2 cellular contexts compared by ENCODE assay signal in genomic region chr12:19597304-19598066, GRCh38.
TF ChIP-seq lines count a peak whose summit lies in the region.

No MANE protein-coding gene starts in this region.

TF ChIP-seq in GM23338, 12 proteins besides CTCF, POLR2A, EP300 and RAD21 (continued from another document):
- TF ChIP-seq, protein P1, sequence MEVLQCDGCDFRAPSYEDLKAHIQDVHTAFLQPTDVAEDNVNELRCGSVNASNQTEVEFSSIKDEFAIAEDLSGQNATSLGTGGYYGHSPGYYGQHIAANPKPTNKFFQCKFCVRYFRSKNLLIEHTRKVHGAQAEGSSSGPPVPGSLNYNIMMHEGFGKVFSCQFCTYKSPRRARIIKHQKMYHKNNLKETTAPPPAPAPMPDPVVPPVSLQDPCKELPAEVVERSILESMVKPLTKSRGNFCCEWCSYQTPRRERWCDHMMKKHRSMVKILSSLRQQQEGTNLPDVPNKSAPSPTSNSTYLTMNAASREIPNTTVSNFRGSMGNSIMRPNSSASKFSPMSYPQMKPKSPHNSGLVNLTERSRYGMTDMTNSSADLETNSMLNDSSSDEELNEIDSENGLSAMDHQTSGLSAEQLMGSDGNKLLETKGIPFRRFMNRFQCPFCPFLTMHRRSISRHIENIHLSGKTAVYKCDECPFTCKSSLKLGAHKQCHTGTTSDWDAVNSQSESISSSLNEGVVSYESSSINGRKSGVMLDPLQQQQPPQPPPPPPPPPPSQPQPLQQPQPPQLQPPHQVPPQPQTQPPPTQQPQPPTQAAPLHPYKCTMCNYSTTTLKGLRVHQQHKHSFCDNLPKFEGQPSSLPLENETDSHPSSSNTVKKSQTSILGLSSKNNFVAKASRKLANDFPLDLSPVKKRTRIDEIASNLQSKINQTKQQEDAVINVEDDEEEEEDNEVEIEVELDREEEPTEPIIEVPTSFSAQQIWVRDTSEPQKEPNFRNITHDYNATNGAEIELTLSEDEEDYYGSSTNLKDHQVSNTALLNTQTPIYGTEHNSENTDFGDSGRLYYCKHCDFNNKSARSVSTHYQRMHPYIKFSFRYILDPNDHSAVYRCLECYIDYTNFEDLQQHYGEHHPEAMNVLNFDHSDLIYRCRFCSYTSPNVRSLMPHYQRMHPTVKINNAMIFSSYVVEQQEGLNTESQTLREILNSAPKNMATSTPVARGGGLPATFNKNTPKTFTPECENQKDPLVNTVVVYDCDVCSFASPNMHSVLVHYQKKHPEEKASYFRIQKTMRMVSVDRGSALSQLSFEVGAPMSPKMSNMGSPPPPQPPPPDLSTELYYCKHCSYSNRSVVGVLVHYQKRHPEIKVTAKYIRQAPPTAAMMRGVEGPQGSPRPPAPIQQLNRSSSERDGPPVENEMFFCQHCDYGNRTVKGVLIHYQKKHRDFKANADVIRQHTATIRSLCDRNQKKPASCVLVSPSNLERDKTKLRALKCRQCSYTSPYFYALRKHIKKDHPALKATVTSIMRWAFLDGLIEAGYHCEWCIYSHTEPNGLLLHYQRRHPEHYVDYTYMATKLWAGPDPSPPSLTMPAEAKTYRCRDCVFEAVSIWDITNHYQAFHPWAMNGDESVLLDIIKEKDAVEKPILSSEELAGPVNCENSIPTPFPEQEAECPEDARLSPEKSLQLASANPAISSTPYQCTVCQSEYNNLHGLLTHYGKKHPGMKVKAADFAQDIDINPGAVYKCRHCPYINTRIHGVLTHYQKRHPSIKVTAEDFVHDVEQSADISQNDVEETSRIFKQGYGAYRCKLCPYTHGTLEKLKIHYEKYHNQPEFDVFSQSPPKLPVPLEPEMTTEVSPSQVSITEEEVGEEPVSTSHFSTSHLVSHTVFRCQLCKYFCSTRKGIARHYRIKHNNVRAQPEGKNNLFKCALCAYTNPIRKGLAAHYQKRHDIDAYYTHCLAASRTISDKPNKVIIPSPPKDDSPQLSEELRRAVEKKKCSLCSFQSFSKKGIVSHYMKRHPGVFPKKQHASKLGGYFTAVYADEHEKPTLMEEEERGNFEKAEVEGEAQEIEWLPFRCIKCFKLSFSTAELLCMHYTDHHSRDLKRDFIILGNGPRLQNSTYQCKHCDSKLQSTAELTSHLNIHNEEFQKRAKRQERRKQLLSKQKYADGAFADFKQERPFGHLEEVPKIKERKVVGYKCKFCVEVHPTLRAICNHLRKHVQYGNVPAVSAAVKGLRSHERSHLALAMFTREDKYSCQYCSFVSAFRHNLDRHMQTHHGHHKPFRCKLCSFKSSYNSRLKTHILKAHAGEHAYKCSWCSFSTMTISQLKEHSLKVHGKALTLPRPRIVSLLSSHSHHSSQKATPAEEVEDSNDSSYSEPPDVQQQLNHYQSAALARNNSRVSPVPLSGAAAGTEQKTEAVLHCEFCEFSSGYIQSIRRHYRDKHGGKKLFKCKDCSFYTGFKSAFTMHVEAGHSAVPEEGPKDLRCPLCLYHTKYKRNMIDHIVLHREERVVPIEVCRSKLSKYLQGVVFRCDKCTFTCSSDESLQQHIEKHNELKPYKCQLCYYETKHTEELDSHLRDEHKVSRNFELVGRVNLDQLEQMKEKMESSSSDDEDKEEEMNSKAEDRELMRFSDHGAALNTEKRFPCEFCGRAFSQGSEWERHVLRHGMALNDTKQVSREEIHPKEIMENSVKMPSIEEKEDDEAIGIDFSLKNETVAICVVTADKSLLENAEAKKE (CRISPR knock-in tag; IDR thresholded peaks at IDR 0.05) = no peak
- TF ChIP-seq, protein P2, sequence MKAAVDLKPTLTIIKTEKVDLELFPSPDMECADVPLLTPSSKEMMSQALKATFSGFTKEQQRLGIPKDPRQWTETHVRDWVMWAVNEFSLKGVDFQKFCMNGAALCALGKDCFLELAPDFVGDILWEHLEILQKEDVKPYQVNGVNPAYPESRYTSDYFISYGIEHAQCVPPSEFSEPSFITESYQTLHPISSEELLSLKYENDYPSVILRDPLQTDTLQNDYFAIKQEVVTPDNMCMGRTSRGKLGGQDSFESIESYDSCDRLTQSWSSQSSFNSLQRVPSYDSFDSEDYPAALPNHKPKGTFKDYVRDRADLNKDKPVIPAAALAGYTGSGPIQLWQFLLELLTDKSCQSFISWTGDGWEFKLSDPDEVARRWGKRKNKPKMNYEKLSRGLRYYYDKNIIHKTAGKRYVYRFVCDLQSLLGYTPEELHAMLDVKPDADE (IDR thresholded peaks at IDR 0.05) = no peak
- TF ChIP-seq POLR2AphosphoS5 (IDR thresholded peaks at IDR 0.05; ENCODE audit: low read depth) = no peak
- no peak for TF ChIP-seq CREB1 (CRISPR knock-in tag; IDR thresholded peaks at IDR 0.05; ENCODE audit: low read depth)
- no peak for TF ChIP-seq STAT1 (IDR thresholded peaks at IDR 0.05; ENCODE audit: unreplicated experiment)
- TF ChIP-seq JUNB (IDR thresholded peaks at IDR 0.05; ENCODE audit: unreplicated experiment) = no peak
- TF ChIP-seq ZNF331 (CRISPR knock-in tag; IDR thresholded peaks at IDR 0.05; ENCODE audit: low read depth) = no peak
- no peak for TF ChIP-seq REST (IDR thresholded peaks at IDR 0.05; ENCODE audit: unreplicated experiment)
- no peak for TF ChIP-seq EZH2 (IDR thresholded peaks at IDR 0.05; ENCODE audit: low read depth, unreplicated experiment)

TF ChIP-seq in H1, 55 proteins besides CTCF, POLR2A, EP300 and RAD21 (continued from another document):
- TF ChIP-seq, protein P3, sequence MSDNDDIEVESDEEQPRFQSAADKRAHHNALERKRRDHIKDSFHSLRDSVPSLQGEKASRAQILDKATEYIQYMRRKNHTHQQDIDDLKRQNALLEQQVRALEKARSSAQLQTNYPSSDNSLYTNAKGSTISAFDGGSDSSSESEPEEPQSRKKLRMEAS (IDR thresholded peaks at IDR 0.05) = no peak
- no peak for TF ChIP-seq MAFK (IDR thresholded peaks at IDR 0.05; ENCODE audit: low read depth, low read length)
- no peak for TF ChIP-seq ATF3 (IDR thresholded peaks at IDR 0.05; ENCODE audit: insufficient read depth, low read depth, low read length)
- TF ChIP-seq CBX5 (IDR thresholded peaks at IDR 0.05; ENCODE audit: low read depth, low read length) = no peak
- no peak for TF ChIP-seq CEBPB (IDR thresholded peaks at IDR 0.05; ENCODE audit: low read depth, low read length)
- no peak for TF ChIP-seq ZNF274 (IDR thresholded peaks at IDR 0.05; ENCODE audit: borderline replicate concordance, extremely low read depth, low read length)
- no peak for TF ChIP-seq HDAC2 (IDR thresholded peaks at IDR 0.05; ENCODE audit: borderline replicate concordance in 1 of 2, low read depth in 2 of 2, low read length in 2 of 2)
- TF ChIP-seq JUN (IDR thresholded peaks at IDR 0.05; ENCODE audit: low read depth, low read length) = no peak
- no peak; the same call in 1 of the 2 replicates for TF ChIP-seq TEAD4 (IDR thresholded peaks at IDR 0.05; ENCODE audit: low read depth, low read length)
- no peak for TF ChIP-seq BACH1 (IDR thresholded peaks at IDR 0.05; ENCODE audit: low read length)
- no peak for TF ChIP-seq PHF8 (conservative IDR thresholded peaks at IDR 0.05; ENCODE audit: low read depth, low read length)
- TF ChIP-seq, protein P4, sequence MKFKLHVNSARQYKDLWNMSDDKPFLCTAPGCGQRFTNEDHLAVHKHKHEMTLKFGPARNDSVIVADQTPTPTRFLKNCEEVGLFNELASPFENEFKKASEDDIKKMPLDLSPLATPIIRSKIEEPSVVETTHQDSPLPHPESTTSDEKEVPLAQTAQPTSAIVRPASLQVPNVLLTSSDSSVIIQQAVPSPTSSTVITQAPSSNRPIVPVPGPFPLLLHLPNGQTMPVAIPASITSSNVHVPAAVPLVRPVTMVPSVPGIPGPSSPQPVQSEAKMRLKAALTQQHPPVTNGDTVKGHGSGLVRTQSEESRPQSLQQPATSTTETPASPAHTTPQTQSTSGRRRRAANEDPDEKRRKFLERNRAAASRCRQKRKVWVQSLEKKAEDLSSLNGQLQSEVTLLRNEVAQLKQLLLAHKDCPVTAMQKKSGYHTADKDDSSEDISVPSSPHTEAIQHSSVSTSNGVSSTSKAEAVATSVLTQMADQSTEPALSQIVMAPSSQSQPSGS (IDR thresholded peaks at IDR 0.05; ENCODE audit: low read length) = no peak
- TF ChIP-seq SUZ12 (IDR thresholded peaks at IDR 0.05; ENCODE audit: low read length) = no peak
- no peak for TF ChIP-seq SRF (IDR thresholded peaks at IDR 0.05; ENCODE audit: low read depth, low read length)
- no peak for TF ChIP-seq GTF2F1 (IDR thresholded peaks at IDR 0.05; ENCODE audit: borderline replicate concordance, low read depth, low read length)
- TF ChIP-seq TCF12 (IDR thresholded peaks at IDR 0.05; ENCODE audit: low read depth, low read length) = no peak
- no peak for TF ChIP-seq POLR2AphosphoS5 (IDR thresholded peaks at IDR 0.05; ENCODE audit: low read depth, low read length)
TF ChIP-seq in H1: peak in this region for 0.
